Comparison of ENCODE assay signal across 22 cellular contexts in genomic region chr2:152720794-152721193, GRCh38. TPM values are rescaled to one million over a fixed set of nuclear protein-coding genes. Genes with fewer than 3 reads are reported as not detected.
DNase-seq lines count a peak whose midpoint lies in the region; ATAC-seq, FAIRE-seq and TF ChIP-seq lines count a peak whose summit lies in the region.
"Had no signal": no experiment of that assay in that cellular context is flagged by ENCODE, and none has a peak within 500 bp of the region (broad histone marks: within the 10 kb centered on the region; RNA-seq: fewer than 3 reads in every experiment).

No MANE protein-coding gene starts in this region.

- no peaks in the 10 kb centered on the region for H3F3A ChIP-seq in GM23338 (replicated peaks; ENCODE audit: low read depth)

- peak overlapping the region; percentile 82; the same call in 1 of the 2 replicates for H3K4me2 ChIP-seq in GM23338

- no peak overlapping the region for H3K27ac ChIP-seq in CD4-positive, CD25-positive, alpha-beta regulatory T cell (ENCODE audit: insufficient read depth, low read length, poor library complexity, severe bottlenecking)
- H3K27ac ChIP-seq in GM23338 (ENCODE audit: low read depth) (no peak overlapping the region), kidney (ENCODE audit: low read depth in 2 of 2, low read length in 2 of 2) (no peak overlapping the region), stomach (no peak overlapping the region)
- H3K27ac ChIP-seq: brain microvascular endothelial cell, epithelial cell of prostate, gastroesophageal sphincter, prostate gland, spleen, thyroid gland had no signal

- CTCF ChIA-PET in activated CD8-positive, alpha-beta T cell treated with anti-CD3 and anti-CD28 coated beads for 36 hours (lab: Charles Lee), result interaction anchor here (0.8 to 1.2 kb wide), 4 partner anchors 13 to 544 kb away, joined by 3 to 8 read pairs (median 4); no protein-coding TSS in a partner anchor

- peaks cover 38% of the 10 kb centered on the region for H3K4me1 ChIP-seq in CD4-positive, CD25-positive, alpha-beta regulatory T cell (ENCODE audit: control insufficient read depth, insufficient read depth, low read length, poor library complexity, severe bottlenecking)
- H3K4me1 ChIP-seq in GM23338 (ENCODE audit: insufficient read depth), result 0 out of 2 replicates have a peak, but pooled peaks cover 6% of the 10 kb centered on the region
- H3K4me1 ChIP-seq in kidney (ENCODE audit: control insufficient read depth in 1 of 2, insufficient read depth in 1 of 2, low read depth in 1 of 2, low read length in 2 of 2), result peaks cover 3 to 6% of the 10 kb centered on the region in 2 donors
- peaks cover 19 to 41% (median 30%) of the 10 kb centered on the region in 4 donors for H3K4me1 ChIP-seq in stomach
- H3K4me1 ChIP-seq: BE2C, prostate gland had no signal

- H3K9me3 ChIP-seq in CD4-positive, CD25-positive, alpha-beta regulatory T cell (ENCODE audit: control insufficient read depth in 2 of 2, low read length in 2 of 2), result no peaks in the 10 kb centered on the region
- H3K9me3 ChIP-seq in kidney (ENCODE audit: control insufficient read depth in 1 of 2, low read length in 2 of 2), result no peaks in the 10 kb centered on the region
- no peaks in the 10 kb centered on the region for H3K9me3 ChIP-seq in stomach
- H3K9me3 ChIP-seq: BE2C, gastroesophageal sphincter, prostate gland, spleen, thyroid gland had no signal

- no peaks in the 10 kb centered on the region for H3K9me3 Mint-ChIP-seq in CD4-positive, CD25-positive, alpha-beta regulatory T cell
- H3K9me3 Mint-ChIP-seq in GM23338 (no peaks in the 10 kb centered on the region; the same call in 1 of the 3 replicates), mesothelial cell of epicardium (no peaks in the 10 kb centered on the region)
- H3K9me3 Mint-ChIP-seq in activated CD8-positive, alpha-beta T cell treated with anti-CD3 and anti-CD28 coated beads for 36 hours, result no peaks in the 10 kb centered on the region
- H3K9me3 Mint-ChIP-seq: activated naive CD4-positive, alpha-beta T cell treated with anti-CD3 and anti-CD28 coated beads, Interleukin-2, amount 50 U/mL, for 72 hours; dendritic cell treated with granulocyte-macrophage colony-stimulating factor and Interleukin-4, amounts not matched to agents 40 ng/mL and 50 ng/mL, for 4 days had no signal

- no peak for DNase-seq in CD4-positive, CD25-positive, alpha-beta regulatory T cell
- DNase-seq in GM23338 (ENCODE audit: low spot score) (no peak), mesothelial cell of epicardium (ENCODE audit: low spot score in 2 of 2, unreplicated experiment in 2 of 2) (no peak), kidney (no peak), stomach (no peak), COLO668 (lab: John Stamatoyannopoulos, UW; ENCODE audit: unreplicated experiment) (no peak), posterior cingulate gyrus (no peak)
- DNase-seq in activated CD8-positive, alpha-beta T cell treated with anti-CD3 and anti-CD28 coated beads for 36 hours, result no peak
- DNase-seq: activated CD4-positive, CD25-positive, alpha-beta regulatory T cell; BE2C; brain microvascular endothelial cell; DMS79; left ventricle myocardium superior; NCI-H1417 treated with DMSO at 0.1 percent for 48 hours; NCI-H2171 treated with DMSO at 0.1 percent for 48 hours; spleen; thyroid gland had no signal

- no peak overlapping the region for H2AFZ ChIP-seq in GM23338

- POLR2A ChIA-PET in activated CD8-positive, alpha-beta T cell treated with anti-CD3 and anti-CD28 coated beads for 36 hours (lab: Charles Lee), result no interaction called here

- TF ChIP-seq POLR2A in stomach (IDR thresholded peaks at IDR 0.05), result no peak

- no peak for ATAC-seq in CD4-positive, CD25-positive, alpha-beta regulatory T cell (ENCODE audit: low read depth in 2 of 2)
- no peak for ATAC-seq in GM23338
- no peak for ATAC-seq in activated CD8-positive, alpha-beta T cell treated with anti-CD3 and anti-CD28 coated beads for 36 hours
- ATAC-seq: activated naive CD4-positive, alpha-beta T cell treated with anti-CD3 and anti-CD28 coated beads, Interleukin-2, amount 50 U/mL, for 72 hours; gastroesophageal sphincter; left ventricle myocardium superior had no signal

- peaks cover 8% of the 10 kb centered on the region for H3K27me3 Mint-ChIP-seq in CD4-positive, CD25-positive, alpha-beta regulatory T cell
- H3K27me3 Mint-ChIP-seq in GM23338 (ENCODE audit: insufficient read depth, low read depth, poor library complexity) (peaks cover 12% of the 10 kb centered on the region), mesothelial cell of epicardium (ENCODE audit: low read depth) (no peaks in the 10 kb centered on the region)
- no peaks in the 10 kb centered on the region for H3K27me3 Mint-ChIP-seq in activated CD8-positive, alpha-beta T cell treated with anti-CD3 and anti-CD28 coated beads for 36 hours
- H3K27me3 Mint-ChIP-seq: dendritic cell treated with granulocyte-macrophage colony-stimulating factor and Interleukin-4, amounts not matched to agents 40 ng/mL and 50 ng/mL, for 4 days had no signal

- peaks cover 5% of the 10 kb centered on the region for H3K36me3 ChIP-seq in CD4-positive, CD25-positive, alpha-beta regulatory T cell (ENCODE audit: control insufficient read depth, insufficient read depth, low read length)
- H3K36me3 ChIP-seq in GM23338 (ENCODE audit: insufficient read depth), result no peaks in the 10 kb centered on the region
- H3K36me3 ChIP-seq in kidney (ENCODE audit: control insufficient read depth in 1 of 2, insufficient read depth in 2 of 2, low read length in 2 of 2), result no peaks in the 10 kb centered on the region
- H3K36me3 ChIP-seq in stomach, result peaks cover 0 to 5% (median 0%) of the 10 kb centered on the region in 4 donors
- H3K36me3 ChIP-seq: BE2C, brain microvascular endothelial cell, gastroesophageal sphincter, prostate gland, thyroid gland had no signal

- H3K27ac Mint-ChIP-seq in CD4-positive, CD25-positive, alpha-beta regulatory T cell, result peak overlapping the region in 1 of 3 donors; percentile 18
- no peak overlapping the region for H3K27ac Mint-ChIP-seq in GM23338
- H3K27ac Mint-ChIP-seq in activated CD8-positive, alpha-beta T cell treated with anti-CD3 and anti-CD28 coated beads for 36 hours, result no peak overlapping the region
- no peak overlapping the region for H3K27ac Mint-ChIP-seq in mesothelial cell of epicardium
- H3K27ac Mint-ChIP-seq: activated naive CD4-positive, alpha-beta T cell treated with anti-CD3 and anti-CD28 coated beads, Interleukin-2, amount 50 U/mL, for 72 hours; dendritic cell treated with granulocyte-macrophage colony-stimulating factor and Interleukin-4, amounts not matched to agents 40 ng/mL and 50 ng/mL, for 4 days had no signal

- peak overlapping the region; percentile 54 to 99 (median 96) for H3K4me3 Mint-ChIP-seq in CD4-positive, CD25-positive, alpha-beta regulatory T cell
- peak overlapping the region; percentile 96 for H3K4me3 Mint-ChIP-seq in GM23338
- H3K4me3 Mint-ChIP-seq in activated CD8-positive, alpha-beta T cell treated with anti-CD3 and anti-CD28 coated beads for 36 hours, result peak overlapping the region; percentile 100
- peak overlapping the region; percentile 96 for H3K4me3 Mint-ChIP-seq in mesothelial cell of epicardium
- H3K4me3 Mint-ChIP-seq: dendritic cell treated with granulocyte-macrophage colony-stimulating factor and Interleukin-4, amounts not matched to agents 40 ng/mL and 50 ng/mL, for 4 days had no signal

- FAIRE-seq in kidney (lab: Jason Lieb, UNC), result no peak

- no peaks in the 10 kb centered on the region for H3K9me2 ChIP-seq in GM23338 (ENCODE audit: insufficient read depth)

- peaks cover 26 to 88% (median 64%) of the 10 kb centered on the region in 4 donors for H3K4me1 Mint-ChIP-seq in CD4-positive, CD25-positive, alpha-beta regulatory T cell
- H3K4me1 Mint-ChIP-seq in GM23338, result peaks cover 11% of the 10 kb centered on the region
- peaks cover 33% of the 10 kb centered on the region for H3K4me1 Mint-ChIP-seq in activated CD8-positive, alpha-beta T cell treated with anti-CD3 and anti-CD28 coated beads for 36 hours (ENCODE audit: low read depth)
- peaks cover 33% of the 10 kb centered on the region for H3K4me1 Mint-ChIP-seq in mesothelial cell of epicardium

- peaks cover 24% of the 10 kb centered on the region for H3K36me3 Mint-ChIP-seq in CD4-positive, CD25-positive, alpha-beta regulatory T cell
- H3K36me3 Mint-ChIP-seq in GM23338 (ENCODE audit: low read depth), result peaks cover 33% of the 10 kb centered on the region
- peaks cover 31% of the 10 kb centered on the region for H3K36me3 Mint-ChIP-seq in activated CD8-positive, alpha-beta T cell treated with anti-CD3 and anti-CD28 coated beads for 36 hours (ENCODE audit: low read depth)
- H3K36me3 Mint-ChIP-seq in mesothelial cell of epicardium, result peaks cover 5% of the 10 kb centered on the region

- intact Hi-C loops in activated CD8-positive, alpha-beta T cell treated with anti-CD3 and anti-CD28 coated beads for 36 hours (cut with micrococcal nuclease), result no loop called here
- intact Hi-C loops in kidney (cut with DNase I), result no loop called here
- intact Hi-C loops in stomach (cut with DNase I; ENCODE audit: low total_unique reads), result no loop called here
- intact Hi-C loops in posterior cingulate gyrus (cut with DNase I), result no loop called here

- no peak overlapping the region for H3K9ac ChIP-seq in kidney (ENCODE audit: low read length in 2 of 2)

- TF ChIP-seq EP300 in stomach (IDR thresholded peaks at IDR 0.05), result no peak

- peak overlapping the region; percentile 91 for H3K4me3 ChIP-seq in CD4-positive, CD25-positive, alpha-beta regulatory T cell (ENCODE audit: low read depth, low read length)
- H3K4me3 ChIP-seq in GM23338 (peak overlapping the region; percentile 94; the same call in 1 of the 2 replicates), kidney (ENCODE audit: low read length in 2 of 2) (no peak overlapping the region), stomach (no peak overlapping the region)
- H3K4me3 ChIP-seq: gastroesophageal sphincter, prostate gland, thyroid gland had no signal

- H3K27me3 ChIP-seq in CD4-positive, CD25-positive, alpha-beta regulatory T cell (ENCODE audit: control insufficient read depth, insufficient read depth, low read length), result no peaks in the 10 kb centered on the region
- no peaks in the 10 kb centered on the region for H3K27me3 ChIP-seq in GM23338 (ENCODE audit: insufficient read depth)
- H3K27me3 ChIP-seq in stomach, result no peaks in the 10 kb centered on the region
- H3K27me3 ChIP-seq: BE2C, brain microvascular endothelial cell, gastroesophageal sphincter, spleen, thyroid gland had no signal

- no peak for TF ChIP-seq CTCF in GM23338 (conservative IDR thresholded peaks at IDR 0.05; ENCODE audit: low read depth in 2 of 2)
- no peak for TF ChIP-seq CTCF in activated CD8-positive, alpha-beta T cell treated with anti-CD3 and anti-CD28 coated beads for 36 hours (IDR thresholded peaks at IDR 0.05)
- no peak for TF ChIP-seq CTCF in mesothelial cell of epicardium (IDR thresholded peaks at IDR 0.05; ENCODE audit: unreplicated experiment)
- TF ChIP-seq CTCF in kidney (IDR thresholded peaks at IDR 0.05; ENCODE audit: borderline replicate concordance, extremely low read depth, insufficient read depth), result no peak
- TF ChIP-seq CTCF in stomach (IDR thresholded peaks at IDR 0.05), result no peak

- H4K20me1 ChIP-seq in GM23338 (replicated peaks; ENCODE audit: insufficient read depth), result no peaks in the 10 kb centered on the region; the same call in 1 of the 2 replicates

- 85 to 98% (median 92%) methylated on average over 2 of the region's 2 CpGs for WGBS in stomach, 5 donors

- H3K79me2 ChIP-seq in GM23338 (replicated peaks; ENCODE audit: insufficient read depth), result peaks cover 82% of the 10 kb centered on the region

RNA-seq across cellular contexts. Expression of gene ARL6IP6, which starts 2.4 kb away (rescaled TPM):
- 19.9 TPM for total RNA-seq in CD4-positive, CD25-positive, alpha-beta regulatory T cell
- polyA plus RNA-seq in CD4-positive, CD25-positive, alpha-beta regulatory T cell, result 10 to 100 TPM; 32.9 to 41.4 (median 35.7) TPM
- 43.5 and 65.4 TPM in 2 replicates for total RNA-seq in GM23338 (2014; rRNA removed; shearing (Covaris generic))
- 48.7 and 49.1 TPM in 2 replicates for polyA plus RNA-seq in GM23338 (2016; fragmentation: Nextera tagmentation; extraction: Ambion mirVana)
- total RNA-seq in activated CD8-positive, alpha-beta T cell treated with anti-CD3 and anti-CD28 coated beads for 36 hours, result 10 to 100 TPM; 21.0 to 29.8 TPM
- 22.3 to 29.4 TPM (median 25.9 TPM) in 3 replicates for total RNA-seq in mesothelial cell of epicardium
- 15.5 TPM for total RNA-seq in kidney
- polyA plus RNA-seq in kidney (ENCODE audit: insufficient read depth, low read depth, low replicate concordance), result 9.3 TPM
- 100 to 1,000 TPM in 1 of 5 donors, 10 to 100 TPM in 3, 1 to 10 TPM in 1; 2.2 to 134 (median 22.8) TPM for total RNA-seq in stomach
- polyA plus RNA-seq in stomach, result 10 to 100 TPM in 1 of 3 donors, 1 to 10 TPM in 2; 4.9 to 10.2 (median 8.9) TPM

RNA-seq across cellular contexts. Expression of gene PRPF40A, which starts 3.5 kb away (rescaled TPM):
- total RNA-seq in CD4-positive, CD25-positive, alpha-beta regulatory T cell, result 126 TPM
- polyA plus RNA-seq in CD4-positive, CD25-positive, alpha-beta regulatory T cell, result 100 to 1,000 TPM; 115 to 142 (median 118) TPM
- total RNA-seq in GM23338 (2014; rRNA removed; shearing (Covaris generic)), result 158 and 261 TPM in 2 replicates
- polyA plus RNA-seq in GM23338 (2016; fragmentation: Nextera tagmentation; extraction: Ambion mirVana), result 194 and 254 TPM in 2 replicates
- 100 to 1,000 TPM; 145 to 148 TPM for total RNA-seq in activated CD8-positive, alpha-beta T cell treated with anti-CD3 and anti-CD28 coated beads for 36 hours
- 132 to 147 TPM (median 134 TPM) in 3 replicates for total RNA-seq in mesothelial cell of epicardium
- 82.7 TPM for total RNA-seq in kidney
- polyA plus RNA-seq in kidney (ENCODE audit: insufficient read depth, low read depth, low replicate concordance), result 20.2 TPM
- 100 to 1,000 TPM in 2 of 5 donors, 10 to 100 TPM in 3; 69.8 to 185 (median 98.2) TPM for total RNA-seq in stomach
- polyA plus RNA-seq in stomach, result 10 to 100 TPM; 11.3 to 25.1 (median 23.0) TPM

Comparison
In these comparisons a context has a peak if more than half of its experiments do, and no peak if none do; other contexts are left out.
1. H3K4me3 ChIP-seq: peak in CD4-positive, CD25-positive, alpha-beta regulatory T cell (single experiment) and GM23338 (single experiment); none in kidney (0 of 2) and stomach (0 of 4).
2. Peak in every context shown above with its lines, with median percentiles within 50 percentile points of each other: H3K4me3 Mint-ChIP-seq.